In the genomic region with DNA sequence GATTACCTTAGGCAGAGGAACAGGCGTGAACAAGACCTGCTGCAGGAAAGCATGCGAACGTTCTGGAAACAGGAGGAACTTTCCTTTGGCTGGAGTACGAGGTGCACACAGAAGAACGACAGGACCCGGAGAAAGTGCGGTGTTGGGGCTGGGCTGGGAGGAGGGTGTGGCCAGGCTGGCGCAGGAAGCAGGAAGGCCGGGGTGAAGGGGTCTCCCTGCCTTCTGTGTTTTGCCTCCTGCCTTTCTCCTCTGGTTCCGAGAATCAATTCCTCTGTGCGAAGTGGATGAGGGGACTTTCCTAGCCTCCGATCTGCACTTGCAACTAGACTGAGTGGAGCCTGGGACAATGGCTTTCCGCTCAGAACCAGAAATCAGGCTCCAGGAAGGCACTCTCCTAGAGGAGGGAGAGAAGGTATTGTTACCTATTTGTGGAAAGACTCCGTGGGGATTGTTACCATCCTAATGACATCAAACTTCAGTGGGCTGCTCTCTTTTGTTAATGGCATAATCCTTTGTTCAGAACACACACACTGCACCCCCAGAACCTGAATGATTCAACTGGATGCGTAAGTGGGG, we compare ENCODE assay signal across 1 cellular context.
TF ChIP-seq lines count a peak whose summit lies in the region.

No MANE protein-coding gene starts in this region.

TF ChIP-seq in IMR-90, 13 proteins besides CTCF, POLR2A, EP300 and RAD21 (continued from another document):
- TF ChIP-seq, protein P1, sequence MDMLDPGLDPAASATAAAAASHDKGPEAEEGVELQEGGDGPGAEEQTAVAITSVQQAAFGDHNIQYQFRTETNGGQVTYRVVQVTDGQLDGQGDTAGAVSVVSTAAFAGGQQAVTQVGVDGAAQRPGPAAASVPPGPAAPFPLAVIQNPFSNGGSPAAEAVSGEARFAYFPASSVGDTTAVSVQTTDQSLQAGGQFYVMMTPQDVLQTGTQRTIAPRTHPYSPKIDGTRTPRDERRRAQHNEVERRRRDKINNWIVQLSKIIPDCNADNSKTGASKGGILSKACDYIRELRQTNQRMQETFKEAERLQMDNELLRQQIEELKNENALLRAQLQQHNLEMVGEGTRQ (IDR thresholded peaks at IDR 0.05; ENCODE audit: low read depth, low read length) = no peak
- TF ChIP-seq ELK1 (IDR thresholded peaks at IDR 0.05; ENCODE audit: borderline replicate concordance, low read depth, low read length) (no peak), FOS (IDR thresholded peaks at IDR 0.05; ENCODE audit: low read depth, low read length) (no peak), MXI1 (IDR thresholded peaks at IDR 0.05; ENCODE audit: borderline replicate concordance, low read depth, low read length) (no peak)
